In genomic region chr2:84409531-84409930, GRCh38 we compare ENCODE assay signal across 27 cellular contexts.
"Had no signal": no experiment of that assay in that cellular context is flagged by ENCODE, and none has a peak within 500 bp of the region (broad histone marks: within the 10 kb centered on the region; RNA-seq: fewer than 3 reads in every experiment).

No MANE protein-coding gene starts in this region.

- H3K4me1 Mint-ChIP-seq: natural killer cell; stimulated activated effector memory CD8-positive, alpha-beta T cell treated with anti-CD3 and anti-CD28 coated beads, Interleukin-12 subunit alpha, Interleukin-12 subunit beta, amount 100 ng/mL, for 72 hours; stimulated activated naive B cell treated with anti-CD40 and anti-IgM and Interleukin-4, amounts not matched to agents 10 μg/mL and 1 μg/mL and 100 μg/mL, for 72 hours had no signal

- H3K27ac ChIP-seq: neutrophil, pancreas, prostate gland, right lobe of liver, sigmoid colon, stomach, thoracic aorta, tibial artery, transverse colon, upper lobe of right lung, uterus had no signal

- H3K9me3 Mint-ChIP-seq: natural killer cell; nephron; stimulated activated effector memory CD8-positive, alpha-beta T cell treated with anti-CD3 and anti-CD28 coated beads, Interleukin-12 subunit alpha, Interleukin-12 subunit beta, amount 100 ng/mL, for 72 hours; stimulated activated naive B cell treated with anti-CD40 and anti-IgM and Interleukin-4, amounts not matched to agents 10 μg/mL and 1 μg/mL and 100 μg/mL, for 72 hours; stimulated activated naive CD8-positive, alpha-beta T cell treated with anti-CD3 and anti-CD28 coated beads, Interleukin-15, Interleukin-2, amounts not matched to agents 100 ng/mL and 50 ng/mL, for 24 hours; type B pancreatic cell had no signal

- H3K27me3 Mint-ChIP-seq: type B pancreatic cell had no signal

- DNase-seq: naive thymus-derived CD4-positive, alpha-beta T cell; natural killer cell; nucleus accumbens; pancreas; retina; right cardiac atrium; right lobe of liver; sigmoid colon; small intestine; stimulated activated CD4-positive, alpha-beta T cell treated with anti-CD3 and anti-CD28 coated beads, Interleukin-15, amount 100 ng/mL, for 24 hours; stimulated activated CD4-positive, alpha-beta T cell treated with anti-CD3 and anti-CD28 coated beads, Interleukin-2, amount 100 ng/mL, for 24 hours; stimulated activated CD4-positive, alpha-beta T cell treated with anti-CD3 and anti-CD28 coated beads, Interleukin-2, amount 100 ng/mL, for 48 hours; stimulated activated CD4-positive, alpha-beta T cell treated with anti-CD3 and anti-CD28 coated beads, Interleukin-4, amount 100 ng/mL, for 24 hours; stimulated activated naive B cell treated with anti-CD40 and anti-IgM and Interleukin-4, amounts not matched to agents 10 μg/mL and 1 μg/mL and 100 μg/mL, for 72 hours; stimulated activated naive CD4-positive, alpha-beta T cell treated with Interleukin-2 at 50 U/mL for 16 hours; stomach; tibial artery; transverse colon; upper lobe of right lung; uterus had no signal

- H3K27ac Mint-ChIP-seq: naive thymus-derived CD4-positive, alpha-beta T cell; natural killer cell; nephron; stimulated activated effector memory CD8-positive, alpha-beta T cell treated with anti-CD3 and anti-CD28 coated beads, Interleukin-12 subunit alpha, Interleukin-12 subunit beta, amount 100 ng/mL, for 72 hours; stimulated activated naive B cell treated with anti-CD40 and anti-IgM and Interleukin-4, amounts not matched to agents 10 μg/mL and 1 μg/mL and 100 μg/mL, for 72 hours; stimulated activated naive CD8-positive, alpha-beta T cell treated with anti-CD3 and anti-CD28 coated beads, Interleukin-15, Interleukin-2, amounts not matched to agents 100 ng/mL and 50 ng/mL, for 24 hours; type B pancreatic cell had no signal

- ATAC-seq: naive thymus-derived CD4-positive, alpha-beta T cell; natural killer cell; pancreas; right lobe of liver; stimulated activated effector memory CD8-positive, alpha-beta T cell treated with anti-CD3 and anti-CD28 coated beads, Interleukin-12 subunit alpha, Interleukin-12 subunit beta, amount 100 ng/mL, for 72 hours; stimulated activated naive B cell treated with anti-CD40 and anti-IgM and Interleukin-4, amounts not matched to agents 10 μg/mL and 1 μg/mL and 100 μg/mL, for 72 hours; upper lobe of right lung had no signal

- FAIRE-seq: pancreas, small intestine had no signal

- H3K36me3 ChIP-seq: neutrophil, pancreas, prostate gland, right lobe of liver, sigmoid colon, stomach, thoracic aorta, tibial artery, transverse colon, upper lobe of right lung, uterus had no signal

- H3K9me3 ChIP-seq: neutrophil, pancreas, prostate gland, right lobe of liver, sigmoid colon, stomach, thoracic aorta, tibial artery, transverse colon, upper lobe of right lung, uterus had no signal

- H3K4me1 ChIP-seq: pancreas, prostate gland, right lobe of liver, stomach, tibial artery, transverse colon, upper lobe of right lung, uterus had no signal

- H3K36me3 Mint-ChIP-seq: naive thymus-derived CD4-positive, alpha-beta T cell; natural killer cell; stimulated activated effector memory CD8-positive, alpha-beta T cell treated with anti-CD3 and anti-CD28 coated beads, Interleukin-12 subunit alpha, Interleukin-12 subunit beta, amount 100 ng/mL, for 72 hours; stimulated activated naive B cell treated with anti-CD40 and anti-IgM and Interleukin-4, amounts not matched to agents 10 μg/mL and 1 μg/mL and 100 μg/mL, for 72 hours; type B pancreatic cell had no signal

- H3K27me3 ChIP-seq: pancreas, right lobe of liver, sigmoid colon, stomach, tibial artery, transverse colon, upper lobe of right lung, uterus had no signal

- H3K4me3 ChIP-seq: pancreas, prostate gland, right lobe of liver, sigmoid colon, stomach, thoracic aorta, tibial artery, transverse colon, upper lobe of right lung, uterus had no signal

- H3K4me3 Mint-ChIP-seq: naive thymus-derived CD4-positive, alpha-beta T cell; natural killer cell; nephron; stimulated activated effector memory CD8-positive, alpha-beta T cell treated with anti-CD3 and anti-CD28 coated beads, Interleukin-12 subunit alpha, Interleukin-12 subunit beta, amount 100 ng/mL, for 72 hours; stimulated activated naive B cell treated with anti-CD40 and anti-IgM and Interleukin-4, amounts not matched to agents 10 μg/mL and 1 μg/mL and 100 μg/mL, for 72 hours; stimulated activated naive CD8-positive, alpha-beta T cell treated with anti-CD3 and anti-CD28 coated beads, Interleukin-15, Interleukin-2, amounts not matched to agents 100 ng/mL and 50 ng/mL, for 24 hours; type B pancreatic cell had no signal
